21 cellular contexts compared by ENCODE assay signal in genomic region chr4:101160792-101161592, GRCh38.
DNase-seq lines count a peak whose midpoint lies in the region; ATAC-seq, FAIRE-seq and TF ChIP-seq lines count a peak whose summit lies in the region.
"Had no signal": no experiment of that assay in that cellular context is flagged by ENCODE, and none has a peak within 500 bp of the region (broad histone marks: within the 10 kb centered on the region; RNA-seq: fewer than 3 reads in every experiment).

No MANE protein-coding gene starts in this region.

- ATAC-seq in pancreas: no peak
- ATAC-seq in HG03108 (IDR thresholded peaks at IDR 0.05; ENCODE audit: unreplicated experiment): no peak
- no peak for ATAC-seq in HG02970 (IDR thresholded peaks at IDR 0.05; ENCODE audit: low FRiP score, unreplicated experiment)
- ATAC-seq: GM12878 had no signal

- no peaks in the 10 kb centered on the region for H3K36me3 ChIP-seq in pancreas
- H3K36me3 ChIP-seq: BLaER1, SJSA1 had no signal

- DNase-seq in SIG-M5 treated with dmso at 0.1 percent for 504 hours (lab: John Stamatoyannopoulos, UW; ENCODE audit: unreplicated experiment) (peak; percentile 25), SIG-M5 (lab: John Stamatoyannopoulos, UW) (no peak), NCI-H460 (ENCODE audit: extremely low read depth, low read depth) (peak; percentile 82), cerebellum (ENCODE audit: low spot score) (peak; percentile 15), pancreas (no peak), foreskin melanocyte (no peak)
- DNase-seq: CD4-positive, alpha-beta memory T cell; GOT3; Karpas-422; NCI-H1092 treated with DMSO at 0.1 percent for 48 hours; NCI-H2171 treated with DMSO at 0.1 percent for 48 hours; NCI-H510A; NCI-H82 had no signal

- H3K27me3 ChIP-seq in pancreas: no peaks in the 10 kb centered on the region
- H3K27me3 ChIP-seq: BLaER1, SJSA1 had no signal

- WGBS in pancreas, 2 donors: 86 to 90% methylated on average over 5 of the region's 5 CpGs

- H3K27ac ChIP-seq in pancreas: no peak overlapping the region
- H3K27ac ChIP-seq: BLaER1, PC-9, RWPE1, SJSA1 had no signal

- intact Hi-C loops in pancreas (cut with DNase I): loop anchor here in 1 of 3 donors (10.0 kb wide), 1 partner anchor 574 kb away; no protein-coding TSS in a partner anchor

- H3K9me3 ChIP-seq in pancreas: no peaks in the 10 kb centered on the region
- H3K9me3 ChIP-seq: BLaER1, SJSA1 had no signal

- no peaks in the 10 kb centered on the region for H3K4me1 ChIP-seq in pancreas
- H3K4me1 ChIP-seq: BLaER1 had no signal

- no peak for TF ChIP-seq CTCF in pancreas (IDR thresholded peaks at IDR 0.05)

- H3K4me3 ChIP-seq in pancreas: no peak overlapping the region
- H3K4me3 ChIP-seq: BLaER1, GM12878, PC-9, SJSA1 had no signal

- FAIRE-seq in pancreas (lab: Jason Lieb, UNC): peak; percentile 56
- FAIRE-seq: A204.1, GM12878 had no signal

Comparison
In these comparisons a context has a peak if more than half of its experiments do, and no peak if none do; other contexts are left out.
1. DNase-seq: peak in SIG-M5 treated with dmso at 0.1 percent for 504 hours (single experiment), NCI-H460 (single experiment) and cerebellum (single experiment); none in SIG-M5 (single experiment), pancreas (0 of 6) and foreskin melanocyte (single experiment).